Comparison of ENCODE assay signal across 15 cellular contexts in the genomic region with DNA sequence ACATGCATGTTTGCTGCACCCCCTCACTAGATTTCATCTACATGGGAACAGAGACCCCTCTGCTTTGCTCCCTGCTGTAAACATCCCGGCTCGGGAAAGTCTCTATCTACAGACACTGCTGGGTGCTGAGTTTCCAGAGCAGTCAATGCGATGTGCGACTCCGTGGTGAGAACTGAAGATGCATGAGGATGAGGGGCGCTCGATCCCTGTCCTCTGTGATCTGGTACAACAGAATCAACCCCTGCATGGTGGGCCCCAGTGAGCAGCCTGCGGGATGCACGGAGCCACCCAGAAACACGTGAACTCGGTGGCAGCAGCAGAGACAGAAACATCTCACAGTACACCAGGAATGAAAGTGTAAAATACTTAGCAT.
"Had no signal": no experiment of that assay in that cellular context is flagged by ENCODE, and none has a peak within 500 bp of the region (broad histone marks: within the 10 kb centered on the region; RNA-seq: fewer than 3 reads in every experiment).

No MANE protein-coding gene starts in this region.

- H3K4me3 ChIP-seq: thyroid gland had no signal

- H3K36me3 ChIP-seq: thyroid gland had no signal

- H3K27ac Mint-ChIP-seq: activated CD8-positive, alpha-beta memory T cell treated with anti-CD3 and anti-CD28 coated beads, Interleukin-2, amount 10 ng/mL, durations not matched to agents 7 days and 5 days; activated T-cell treated with anti-CD3 and anti-CD28 coated beads, Interleukin-2, amount 50 U/mL, for 24 hours; stimulated activated memory B cell treated with anti-CD40 and anti-IgM and Interleukin-4, amounts not matched to agents 10 μg/mL and 1 μg/mL and 100 μg/mL, for 72 hours had no signal

- H3K9me3 ChIP-seq: thyroid gland had no signal

- ATAC-seq: activated CD8-positive, alpha-beta memory T cell treated with anti-CD3 and anti-CD28 coated beads, Interleukin-2, amount 10 ng/mL, durations not matched to agents 7 days and 5 days; foreskin keratinocyte; stimulated activated memory B cell treated with anti-CD40 and anti-IgM and Interleukin-4, amounts not matched to agents 10 μg/mL and 1 μg/mL and 100 μg/mL, for 72 hours had no signal

- H3K36me3 Mint-ChIP-seq: activated CD8-positive, alpha-beta memory T cell treated with anti-CD3 and anti-CD28 coated beads, Interleukin-2, amount 10 ng/mL, durations not matched to agents 7 days and 5 days; stimulated activated memory B cell treated with anti-CD40 and anti-IgM and Interleukin-4, amounts not matched to agents 10 μg/mL and 1 μg/mL and 100 μg/mL, for 72 hours had no signal

- H3K27me3 ChIP-seq: foreskin keratinocyte, thyroid gland had no signal

- H3K4me1 ChIP-seq: parathyroid adenoma, thyroid gland had no signal

- H3K27ac ChIP-seq: foreskin keratinocyte, parathyroid adenoma, thyroid gland had no signal

- DNase-seq: activated CD4-positive, alpha-beta T cell treated with anti-CD3 and anti-CD28 coated beads, Interleukin-2, amount 50 U/mL, for 48 hours; activated CD4-positive, CD25-positive, alpha-beta regulatory T cell treated with anti-CD3 and anti-CD28 coated beads, Interleukin-2, amount 50 U/mL, for 72 hours; activated effector memory CD4-positive, alpha-beta T cell treated with Interleukin-2 at 50 U/mL for 16 hours; activated naive CD4-positive, alpha-beta T cell treated with anti-CD3 and anti-CD28 coated beads, Interleukin-2, amount 50 U/mL, for 16 hours; activated T-cell treated with anti-CD3 and anti-CD28 coated beads, Interleukin-2, amount 50 U/mL, for 24 hours; cortex of kidney; effector CD8-positive, alpha-beta T cell; foreskin keratinocyte; glutamatergic neuron; retina; stimulated activated CD4-positive, alpha-beta T cell treated with anti-CD3 and anti-CD28 coated beads, Interleukin-2, amount 100 ng/mL, for 48 hours; thyroid gland had no signal

- H2AFZ ChIP-seq: parathyroid adenoma had no signal

- H3K79me2 ChIP-seq: parathyroid adenoma had no signal

- H3K9ac ChIP-seq: parathyroid adenoma had no signal

- H3K4me1 Mint-ChIP-seq: activated CD8-positive, alpha-beta memory T cell treated with anti-CD3 and anti-CD28 coated beads, Interleukin-2, amount 10 ng/mL, durations not matched to agents 7 days and 5 days; stimulated activated memory B cell treated with anti-CD40 and anti-IgM and Interleukin-4, amounts not matched to agents 10 μg/mL and 1 μg/mL and 100 μg/mL, for 72 hours had no signal

- H3K9me3 Mint-ChIP-seq: activated T-cell treated with anti-CD3 and anti-CD28 coated beads, Interleukin-2, amount 50 U/mL, for 24 hours; stimulated activated memory B cell treated with anti-CD40 and anti-IgM and Interleukin-4, amounts not matched to agents 10 μg/mL and 1 μg/mL and 100 μg/mL, for 72 hours had no signal

- H3K4me3 Mint-ChIP-seq: activated CD8-positive, alpha-beta memory T cell treated with anti-CD3 and anti-CD28 coated beads, Interleukin-2, amount 10 ng/mL, durations not matched to agents 7 days and 5 days; activated T-cell treated with anti-CD3 and anti-CD28 coated beads, Interleukin-2, amount 50 U/mL, for 24 hours; stimulated activated memory B cell treated with anti-CD40 and anti-IgM and Interleukin-4, amounts not matched to agents 10 μg/mL and 1 μg/mL and 100 μg/mL, for 72 hours had no signal
